In genomic region chr12:67483871-67484554, GRCh38 we compare ENCODE assay signal across 10 cellular contexts.
DNase-seq lines count a peak whose midpoint lies in the region; ATAC-seq, FAIRE-seq and TF ChIP-seq lines count a peak whose summit lies in the region.
"Had no signal": no experiment of that assay in that cellular context is flagged by ENCODE, and none has a peak within 500 bp of the region (broad histone marks: within the 10 kb centered on the region; RNA-seq: fewer than 3 reads in every experiment).

No MANE protein-coding gene starts in this region.

- no peak overlapping the region for H3K4me3 ChIP-seq in small intestine (ENCODE audit: low read depth in 1 of 2, low read length in 2 of 2)
- no peak overlapping the region for H3K4me3 ChIP-seq in HAP-1
- H3K4me3 ChIP-seq: sigmoid colon, thoracic aorta had no signal

- H3K4me1 ChIP-seq in small intestine (ENCODE audit: control insufficient read depth in 2 of 2, insufficient read depth in 1 of 2, low read depth in 1 of 2, low read length in 1 of 2) (no peaks in the 10 kb centered on the region), HAP-1 (no peaks in the 10 kb centered on the region)

- H3K4me3 Mint-ChIP-seq in activated CD8-positive, alpha-beta memory T cell treated with anti-CD3 and anti-CD28 coated beads, Interleukin-2, amount 10 ng/mL, durations not matched to agents 7 days and 5 days = no peak overlapping the region

- TF ChIP-seq CTCF in VCaP (conservative IDR thresholded peaks at IDR 0.05) = no peak

- H3K9me3 Mint-ChIP-seq in activated CD8-positive, alpha-beta memory T cell treated with anti-CD3 and anti-CD28 coated beads, Interleukin-2, amount 10 ng/mL, durations not matched to agents 7 days and 5 days (ENCODE audit: low read depth) = peaks cover 4% of the 10 kb centered on the region

- H3K4me1 Mint-ChIP-seq in activated CD8-positive, alpha-beta memory T cell treated with anti-CD3 and anti-CD28 coated beads, Interleukin-2, amount 10 ng/mL, durations not matched to agents 7 days and 5 days = peaks cover 31% of the 10 kb centered on the region

- no peaks in the 10 kb centered on the region for H3K27me3 Mint-ChIP-seq in activated CD8-positive, alpha-beta memory T cell treated with anti-CD3 and anti-CD28 coated beads, Interleukin-2, amount 10 ng/mL, durations not matched to agents 7 days and 5 days

- no peak for ATAC-seq in activated CD8-positive, alpha-beta memory T cell treated with anti-CD3 and anti-CD28 coated beads, Interleukin-2, amount 10 ng/mL, durations not matched to agents 7 days and 5 days
- peak; percentile 22 for ATAC-seq in HG02763 (IDR thresholded peaks at IDR 0.05; ENCODE audit: unreplicated experiment)
- ATAC-seq in HG03469 (IDR thresholded peaks at IDR 0.05; ENCODE audit: unreplicated experiment) = no peak

- peak overlapping the region; percentile 41 for H3K27ac Mint-ChIP-seq in activated CD8-positive, alpha-beta memory T cell treated with anti-CD3 and anti-CD28 coated beads, Interleukin-2, amount 10 ng/mL, durations not matched to agents 7 days and 5 days

- 27 to 53% (median 36%) methylated on average over 3 of the region's 3 CpGs for WGBS in small intestine, 3 donors

- no peaks in the 10 kb centered on the region for H3K36me3 ChIP-seq in small intestine (ENCODE audit: control insufficient read depth in 2 of 2, insufficient read depth in 2 of 2, low read length in 2 of 2)
- H3K36me3 ChIP-seq in HAP-1 (replicated peaks) = no peaks in the 10 kb centered on the region
- H3K36me3 ChIP-seq: sigmoid colon, thoracic aorta had no signal

- CTCF ChIA-PET in activated CD8-positive, alpha-beta memory T cell treated with anti-CD3 and anti-CD28 coated beads, Interleukin-2, amount 10 ng/mL, durations not matched to agents 7 days and 5 days (lab: Charles Lee) = interaction anchor here (0.8 kb wide), 1 partner anchor 164 kb away, joined by 3 read pairs; the partner anchor contains the start of gene DYRK2

- no peaks in the 10 kb centered on the region for H3K9me3 ChIP-seq in small intestine (ENCODE audit: control insufficient read depth, low read depth)
- no peaks in the 10 kb centered on the region for H3K9me3 ChIP-seq in HAP-1
- H3K9me3 ChIP-seq: thoracic aorta had no signal

- no peak for FAIRE-seq in small intestine (lab: Jason Lieb, UNC)
- FAIRE-seq in RCC 7860 (lab: Jason Lieb, UNC) = no peak

- in situ Hi-C loops in HAP-1 (cut with MboI; ENCODE audit: low sequenced_read_pairs) = no loop called here

- H3K27ac ChIP-seq in VCaP (peak overlapping the region; percentile 51), small intestine (ENCODE audit: low read depth in 1 of 2, low read length in 1 of 2) (peak overlapping the region in 1 of 2 donors; percentile 73)
- H3K27ac ChIP-seq: thoracic aorta had no signal

- DNase-seq in activated CD8-positive, alpha-beta memory T cell treated with anti-CD3 and anti-CD28 coated beads, Interleukin-2, amount 10 ng/mL, durations not matched to agents 7 days and 5 days = no peak
- DNase-seq in activated CD8-positive, alpha-beta memory T cell treated with anti-CD3 and anti-CD28 coated beads, Interleukin-2, amount 50 U/mL, for 48 hours = no peak
- DNase-seq in small intestine (peak; percentile 21), HAP-1 (ENCODE audit: low spot score in 2 of 2) (no peak), RCC 7860 (ENCODE audit: low spot score) (no peak)

- H3K27me3 ChIP-seq in small intestine (ENCODE audit: control insufficient read depth in 2 of 2, insufficient read depth in 2 of 2, low read length in 2 of 2) (no peaks in the 10 kb centered on the region), HAP-1 (ENCODE audit: low read depth) (no peaks in the 10 kb centered on the region)
- H3K27me3 ChIP-seq: sigmoid colon had no signal

- peaks cover 14% of the 10 kb centered on the region for H3K36me3 Mint-ChIP-seq in activated CD8-positive, alpha-beta memory T cell treated with anti-CD3 and anti-CD28 coated beads, Interleukin-2, amount 10 ng/mL, durations not matched to agents 7 days and 5 days
